Comparison of ENCODE assay signal across 10 cellular contexts in genomic region chr1:63662056-63662836, GRCh38.
DNase-seq lines count a peak whose midpoint lies in the region; ATAC-seq, FAIRE-seq and TF ChIP-seq lines count a peak whose summit lies in the region.
"Had no signal": no experiment of that assay in that cellular context is flagged by ENCODE, and none has a peak within 500 bp of the region (broad histone marks: within the 10 kb centered on the region; RNA-seq: fewer than 3 reads in every experiment).

No MANE protein-coding gene starts in this region.

- intact Hi-C loops in endothelial cell of umbilical vein (cut with micrococcal nuclease), result no loop called here

- H3K9me1 ChIP-seq in endothelial cell of umbilical vein (replicated peaks; ENCODE audit: control insufficient read depth, extremely low read depth, insufficient read depth, low read length), result no peaks in the 10 kb centered on the region

- H3K9me3 ChIP-seq in AG04450 (ENCODE audit: control insufficient read depth, insufficient read depth, low read length) (peaks cover 3% of the 10 kb centered on the region; the same call in 1 of the 2 replicates), endothelial cell of umbilical vein (replicated peaks; ENCODE audit: control insufficient read depth, insufficient read depth, low read length) (no peaks in the 10 kb centered on the region), mesodermal cell (ENCODE audit: control insufficient read depth, low read length) (peaks cover 4% of the 10 kb centered on the region)

- no peak for TF ChIP-seq POLR2A in endothelial cell of umbilical vein (IDR thresholded peaks at IDR 0.05; ENCODE audit: low read depth, low read length)

- H3K36me3 ChIP-seq in endothelial cell of umbilical vein (ENCODE audit: control insufficient read depth in 2 of 2, extremely low read depth in 1 of 2, insufficient read depth in 2 of 2, low read length in 2 of 2) (no peaks in the 10 kb centered on the region), mesodermal cell (ENCODE audit: control insufficient read depth, insufficient read depth, low read length) (no peaks in the 10 kb centered on the region)

- POLR2A ChIA-PET in AG04450 (lab: Yijun Ruan, JAX), result interaction anchor here (1.0 kb wide), 1 partner anchor 12 kb away, joined by 3 read pairs; no protein-coding TSS in a partner anchor
- POLR2A ChIA-PET in endothelial cell of umbilical vein (lab: Charles Lee), result no interaction called here

- peaks cover 9% of the 10 kb centered on the region for H3K9me3 Mint-ChIP-seq in activated naive CD8-positive, alpha-beta T cell treated with anti-CD3 and anti-CD28 coated beads, Interleukin-2, amount 50 U/mL, for 24 hours

- H3K27ac Mint-ChIP-seq in activated naive CD8-positive, alpha-beta T cell treated with anti-CD3 and anti-CD28 coated beads, Interleukin-2, amount 50 U/mL, for 24 hours, result no peak overlapping the region
- H3K27ac Mint-ChIP-seq: activated T-cell treated with anti-CD3 and anti-CD28 coated beads, Interleukin-2, amount 50 U/mL, for 72 hours had no signal

- no peak overlapping the region for H3K4me3 Mint-ChIP-seq in activated naive CD8-positive, alpha-beta T cell treated with anti-CD3 and anti-CD28 coated beads, Interleukin-2, amount 50 U/mL, for 24 hours
- H3K4me3 Mint-ChIP-seq: activated T-cell treated with anti-CD3 and anti-CD28 coated beads, Interleukin-2, amount 50 U/mL, for 72 hours; CD4-positive, CD25-positive, alpha-beta regulatory T cell had no signal

- no peak overlapping the region for H3K9ac ChIP-seq in endothelial cell of umbilical vein (replicated peaks; ENCODE audit: extremely low read depth, insufficient read depth, low read length)

- no peak for ATAC-seq in activated naive CD8-positive, alpha-beta T cell treated with anti-CD3 and anti-CD28 coated beads, Interleukin-2, amount 50 U/mL, for 24 hours
- ATAC-seq in HG03139 (IDR thresholded peaks at IDR 0.05; ENCODE audit: unreplicated experiment) (no peak), GM21381 (IDR thresholded peaks at IDR 0.05; ENCODE audit: unreplicated experiment) (no peak), GM21825 (IDR thresholded peaks at IDR 0.05; ENCODE audit: unreplicated experiment) (no peak)

- FAIRE-seq in endothelial cell of umbilical vein (lab: Jason Lieb, UNC), result peak; percentile 78

- H4K20me1 ChIP-seq in endothelial cell of umbilical vein (replicated peaks; ENCODE audit: control insufficient read depth, extremely low read depth, insufficient read depth, low read length), result no peaks in the 10 kb centered on the region

- WGBS in mesodermal cell (ENCODE audit: insufficient coverage in 2 of 2), 2 experiments, result 61 to 70% methylated on average over 5 to 7 of the region's 10 CpGs

- no peak overlapping the region for H3K4me2 ChIP-seq in endothelial cell of umbilical vein (ENCODE audit: insufficient read depth, low read length)

- no peaks in the 10 kb centered on the region for H3K4me1 Mint-ChIP-seq in activated naive CD8-positive, alpha-beta T cell treated with anti-CD3 and anti-CD28 coated beads, Interleukin-2, amount 50 U/mL, for 24 hours

- no TSS peak for BruUV-seq in endothelial cell of umbilical vein (replicated peaks; lab: Mats Ljungman, UMichigan)

- H2AFZ ChIP-seq in endothelial cell of umbilical vein (ENCODE audit: low read depth, low read length), result peak overlapping the region; percentile 49

- H3K4me3 ChIP-seq in AG04450 (ENCODE audit: low read depth, low read length) (no peak overlapping the region), endothelial cell of umbilical vein (replicated peaks in 1 of 3; ENCODE audit: insufficient read depth in 1 of 3, low read depth in 1 of 3, low read length in 3 of 3) (no peak overlapping the region), mesodermal cell (ENCODE audit: extremely low read depth, insufficient read depth, low read length, poor library complexity, severe bottlenecking) (no peak overlapping the region)

- H3K27me3 ChIP-seq in AG04450 (ENCODE audit: control insufficient read depth, insufficient read depth, low read length) (no peaks in the 10 kb centered on the region), endothelial cell of umbilical vein (ENCODE audit: control insufficient read depth in 2 of 2, insufficient read depth in 2 of 2, low read length in 2 of 2) (no peaks in the 10 kb centered on the region)

- H3K79me2 ChIP-seq in endothelial cell of umbilical vein (ENCODE audit: control insufficient read depth, insufficient read depth, low read length), result no peaks in the 10 kb centered on the region

- peaks cover 12% of the 10 kb centered on the region for H3K4me1 ChIP-seq in endothelial cell of umbilical vein (ENCODE audit: control insufficient read depth, extremely low read depth, insufficient read depth, low read length)
- peaks cover 17% of the 10 kb centered on the region for H3K4me1 ChIP-seq in mesodermal cell (ENCODE audit: control insufficient read depth, insufficient read depth, low read length, poor library complexity, severe bottlenecking)

- CTCF ChIA-PET in AG04450 (lab: Charles Lee), result interaction anchor here (0.7 to 4.1 kb wide), 5 partner anchors 12 to 584 kb away, joined by 3 to 22 read pairs (median 4); no protein-coding TSS in a partner anchor
- CTCF ChIA-PET in endothelial cell of umbilical vein (lab: Charles Lee), result interaction anchor here (0.9 to 2.1 kb wide), 7 partner anchors 10 to 584 kb away, joined by 3 to 9 read pairs (median 4); no protein-coding TSS in a partner anchor

- dilution Hi-C loops in endothelial cell of umbilical vein (cut with MboI; ENCODE audit: extremely low pct_ligation_motif_present, low sequenced_read_pairs), result loop anchor here (25.0 kb wide), 1 partner anchor 575 kb away; no protein-coding TSS in a partner anchor

- no peaks in the 10 kb centered on the region for H3K27me3 Mint-ChIP-seq in activated naive CD8-positive, alpha-beta T cell treated with anti-CD3 and anti-CD28 coated beads, Interleukin-2, amount 50 U/mL, for 24 hours
- H3K27me3 Mint-ChIP-seq: CD4-positive, CD25-positive, alpha-beta regulatory T cell had no signal

- TF ChIP-seq CTCF in AG04450 (IDR thresholded peaks at IDR 0.05; ENCODE audit: low read depth, low read length) (no peak), endothelial cell of umbilical vein (IDR thresholded peaks at IDR 0.05; ENCODE audit: extremely low read depth in 1 of 2, insufficient read depth in 1 of 2, low read depth in 1 of 2, low read length in 2 of 2) (no peak)

- peaks cover 50% of the 10 kb centered on the region for H3K36me3 Mint-ChIP-seq in activated naive CD8-positive, alpha-beta T cell treated with anti-CD3 and anti-CD28 coated beads, Interleukin-2, amount 50 U/mL, for 24 hours (ENCODE audit: low read depth)

- DNase-seq in AG04450 (ENCODE audit: low read depth, low spot score) (no peak), LHCN-M2 (ENCODE audit: low read depth) (peak; percentile 88), endothelial cell of umbilical vein (ENCODE audit: low read depth, low spot score) (peak; percentile 24)
- DNase-seq in activated naive CD8-positive, alpha-beta T cell treated with anti-CD3 and anti-CD28 coated beads, Interleukin-2, amount 50 U/mL, for 24 hours, result no peak
- DNase-seq: activated T-cell treated with anti-CD3 and anti-CD28 coated beads, Interleukin-2, amount 50 U/mL, for 72 hours; CD4-positive, CD25-positive, alpha-beta regulatory T cell had no signal

- H3K27ac ChIP-seq in AG04450 (ENCODE audit: low read depth, low read length), result peak overlapping the region; percentile 47
- H3K27ac ChIP-seq in endothelial cell of umbilical vein (ENCODE audit: insufficient read depth, low read depth, low read length), result no peak overlapping the region
- H3K27ac ChIP-seq in mesodermal cell (ENCODE audit: low read depth, low read length, severe bottlenecking), result peak overlapping the region; percentile 79

TF ChIP-seq in endothelial cell of umbilical vein, 7 proteins besides CTCF, POLR2A, EP300 and RAD21:
- TF ChIP-seq FOS (IDR thresholded peaks at IDR 0.05; ENCODE audit: borderline replicate concordance, insufficient read depth, low read length), result no peak
- no peak for TF ChIP-seq JUN (IDR thresholded peaks at IDR 0.05; ENCODE audit: borderline replicate concordance, insufficient read depth, insufficient read length, low read depth)
- no peak for TF ChIP-seq GATA2 (IDR thresholded peaks at IDR 0.05; ENCODE audit: insufficient read depth, insufficient read length, low read depth, low read length)
- no peak for TF ChIP-seq MYC (IDR thresholded peaks at IDR 0.05; ENCODE audit: low read depth, low read length)
- no peak for TF ChIP-seq MAX (IDR thresholded peaks at IDR 0.05; ENCODE audit: insufficient read depth, insufficient read length)
- no peak for TF ChIP-seq EZH2 (IDR thresholded peaks at IDR 0.05; ENCODE audit: borderline replicate concordance, low read depth, low read length, severe bottlenecking)
- no peak for TF ChIP-seq POLR2AphosphoS5 (IDR thresholded peaks at IDR 0.05; ENCODE audit: insufficient read depth, low read depth, low read length)

Comparison
In these comparisons a context has a peak if more than half of its experiments do, and no peak if none do; other contexts are left out.
1. DNase-seq: peak in LHCN-M2 (single experiment) and endothelial cell of umbilical vein (single experiment); none in AG04450 (single experiment) and activated naive CD8-positive, alpha-beta T cell treated with anti-CD3 and anti-CD28 coated beads, Interleukin-2, amount 50 U/mL, for 24 hours (single experiment).